In the genomic region with DNA sequence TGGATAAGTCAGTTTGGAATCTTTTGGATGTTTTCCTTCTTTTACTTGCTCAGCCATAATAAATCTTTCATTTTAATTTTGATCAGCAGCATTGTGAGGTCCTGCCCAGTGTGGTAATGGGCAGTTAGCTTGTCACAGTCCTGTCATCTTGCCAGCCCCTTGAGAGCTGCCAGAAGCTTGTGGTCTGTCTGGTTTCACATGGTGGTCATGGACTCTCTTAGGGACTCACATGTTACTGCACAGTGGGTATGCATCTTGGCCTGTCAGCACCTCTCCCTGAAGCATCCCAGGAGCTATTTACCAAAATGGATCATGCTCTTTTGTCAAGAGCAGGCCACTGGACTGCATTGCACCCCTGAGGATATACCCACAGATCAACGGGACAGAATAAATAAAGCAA, we compare ENCODE assay signal across 13 cellular contexts.
DNase-seq lines count a peak whose midpoint lies in the region; ATAC-seq and TF ChIP-seq lines count a peak whose summit lies in the region.
"Had no signal": no experiment of that assay in that cellular context is flagged by ENCODE, and none has a peak within 500 bp of the region (broad histone marks: within the 10 kb centered on the region; RNA-seq: fewer than 3 reads in every experiment).

No MANE protein-coding gene starts in this region.

- no peaks in the 10 kb centered on the region for H3K9me3 ChIP-seq in naive thymus-derived CD4-positive, alpha-beta T cell (ENCODE audit: control insufficient read depth in 2 of 3, low read length in 3 of 3)

- H3K27me3 Mint-ChIP-seq in Calu3 (ENCODE audit: unreplicated experiment): no peaks in the 10 kb centered on the region
- H3K27me3 Mint-ChIP-seq in naive thymus-derived CD4-positive, alpha-beta T cell: peaks cover 0 to 21% (median 7%) of the 10 kb centered on the region in 5 donors

- no peak overlapping the region for H3K4me3 ChIP-seq in naive thymus-derived CD4-positive, alpha-beta T cell (ENCODE audit: low read length)
- H3K4me3 ChIP-seq: BLaER1 treated with 17β-estradiol and CSF1 and Interleukin-3, amounts not matched to agents 10 nM and 100 nM had no signal

- H3K36me3 Mint-ChIP-seq in Calu3 (ENCODE audit: insufficient read depth, unreplicated experiment): peaks cover 20% of the 10 kb centered on the region
- H3K36me3 Mint-ChIP-seq in naive thymus-derived CD4-positive, alpha-beta T cell: no peaks in the 10 kb centered on the region

- no peak overlapping the region for H3K4me3 Mint-ChIP-seq in Calu3 (ENCODE audit: low read depth, unreplicated experiment)
- H3K4me3 Mint-ChIP-seq in naive thymus-derived CD4-positive, alpha-beta T cell: no peak overlapping the region
- H3K4me3 Mint-ChIP-seq: activated T-cell treated with anti-CD3 and anti-CD28 coated beads, Interleukin-2, amount 50 U/mL, for 4 hours had no signal

- H3K27me3 ChIP-seq in naive thymus-derived CD4-positive, alpha-beta T cell (ENCODE audit: control insufficient read depth in 2 of 2, insufficient read depth in 2 of 2, low read length in 2 of 2): no peaks in the 10 kb centered on the region
- H3K27me3 ChIP-seq: BLaER1 treated with 17β-estradiol and CSF1 and Interleukin-3, amounts not matched to agents 10 nM and 100 nM had no signal

- no peak for ATAC-seq in GM19455 (IDR thresholded peaks at IDR 0.05; ENCODE audit: unreplicated experiment)
- ATAC-seq in naive thymus-derived CD4-positive, alpha-beta T cell: no peak
- ATAC-seq: activated T-cell treated with anti-CD3 and anti-CD28 coated beads, Interleukin-2, amount 50 U/mL, for 4 hours; left colon had no signal

- TF ChIP-seq CTCF in Calu3 (IDR thresholded peaks at IDR 0.05; ENCODE audit: unreplicated experiment): no peak

- H3K4me1 Mint-ChIP-seq in Calu3 (ENCODE audit: low read depth, unreplicated experiment): peaks cover 38% of the 10 kb centered on the region
- H3K4me1 Mint-ChIP-seq in naive thymus-derived CD4-positive, alpha-beta T cell: peaks cover 0 to 5% (median 0%) of the 10 kb centered on the region in 7 donors

- H3K27ac Mint-ChIP-seq in Calu3 (ENCODE audit: unreplicated experiment): peak overlapping the region; percentile 50
- H3K27ac Mint-ChIP-seq in naive thymus-derived CD4-positive, alpha-beta T cell: no peak overlapping the region

- BruUV-seq in Calu3 (replicated peaks; lab: Mats Ljungman, UMichigan): no TSS peak

- H3K27ac ChIP-seq in naive thymus-derived CD4-positive, alpha-beta T cell (ENCODE audit: low read depth, low read length): no peak overlapping the region
- H3K27ac ChIP-seq: BLaER1 treated with 17β-estradiol and CSF1 and Interleukin-3, amounts not matched to agents 10 nM and 100 nM had no signal

- no peaks in the 10 kb centered on the region for H3K36me3 ChIP-seq in naive thymus-derived CD4-positive, alpha-beta T cell (ENCODE audit: control insufficient read depth in 2 of 3, insufficient read depth in 3 of 3, low read length in 3 of 3)
- H3K36me3 ChIP-seq: BLaER1 treated with 17β-estradiol and CSF1 and Interleukin-3, amounts not matched to agents 10 nM and 100 nM had no signal

- CTCF ChIA-PET in Calu3 (lab: Charles Lee): no interaction called here
- CTCF ChIA-PET in naive thymus-derived CD4-positive, alpha-beta T cell (lab: Charles Lee): no interaction called here

- H3K4me1 ChIP-seq in naive thymus-derived CD4-positive, alpha-beta T cell (ENCODE audit: control insufficient read depth in 2 of 2, insufficient read depth in 2 of 2, low read length in 2 of 2): no peaks in the 10 kb centered on the region

- H3K9me3 Mint-ChIP-seq in Calu3 (ENCODE audit: low read depth, unreplicated experiment): no peaks in the 10 kb centered on the region
- H3K9me3 Mint-ChIP-seq in naive thymus-derived CD4-positive, alpha-beta T cell: peaks cover 0 to 2% (median 0%) of the 10 kb centered on the region in 11 donors
- H3K9me3 Mint-ChIP-seq: activated T-cell treated with anti-CD3 and anti-CD28 coated beads, Interleukin-2, amount 50 U/mL, for 4 hours had no signal

- POLR2A ChIA-PET in naive thymus-derived CD4-positive, alpha-beta T cell (lab: Charles Lee): no interaction called here

- intact Hi-C loops in Calu3 (cut with micrococcal nuclease; ENCODE audit: unreplicated experiment): no loop called here
- intact Hi-C loops in naive thymus-derived CD4-positive, alpha-beta T cell (cut with micrococcal nuclease): no loop called here

- DNase-seq in Calu3 (no peak), H4 (ENCODE audit: low spot score) (peak; percentile 68), amniotic epithelial cell (ENCODE audit: low read depth) (peak; percentile 71), kidney tubule cell (ENCODE audit: low spot score) (peak; percentile 51), GM03348 (ENCODE audit: low spot score) (no peak), GDM1 (lab: John Stamatoyannopoulos, UW) (no peak)
- no peak for DNase-seq in naive thymus-derived CD4-positive, alpha-beta T cell
- DNase-seq: activated T-cell treated with anti-CD3 and anti-CD28 coated beads, Interleukin-2, amount 50 U/mL, for 4 hours; foreskin fibroblast; OCI-M1 had no signal

Comparison
In these comparisons a context has a peak if more than half of its experiments do, and no peak if none do; other contexts are left out.
1. DNase-seq: peak in H4 (single experiment), amniotic epithelial cell (single experiment) and kidney tubule cell (single experiment); none in Calu3 (single experiment), GM03348 (single experiment), naive thymus-derived CD4-positive, alpha-beta T cell (0 of 9) and GDM1 (single experiment).